Comparison of ENCODE assay signal across 1 cellular context in genomic region chr2:232633413-232634318, GRCh38.
TF ChIP-seq lines count a peak whose summit lies in the region.

EFHD1 (plus strand) TSS chr2:232633604; CDS start chr2:232633705, 101 bp downstream.

TF ChIP-seq in HepG2, 621 proteins besides CTCF, POLR2A, EP300 and RAD21 (continued from another document and continues in another):
- TF ChIP-seq UBTF (CRISPR knock-in tag; IDR thresholded peaks at IDR 0.05) = peak; percentile 86
- TF ChIP-seq RAD51 (IDR thresholded peaks at IDR 0.05; ENCODE audit: borderline replicate concordance) = no peak
- TF ChIP-seq MIER2 (CRISPR knock-in tag; IDR thresholded peaks at IDR 0.05) = no peak
- TF ChIP-seq ZNF615 (CRISPR knock-in tag; IDR thresholded peaks at IDR 0.05; ENCODE audit: borderline replicate concordance) = no peak
- peak; percentile 98 for TF ChIP-seq ZNF749 (CRISPR knock-in tag; IDR thresholded peaks at IDR 0.05; ENCODE audit: borderline replicate concordance)
- TF ChIP-seq ZNF17 (CRISPR knock-in tag; IDR thresholded peaks at IDR 0.05) = no peak
- no peak for TF ChIP-seq SIX4 (CRISPR knock-in tag; IDR thresholded peaks at IDR 0.05)
- peak; percentile 98 for TF ChIP-seq ZNF883 (CRISPR knock-in tag; IDR thresholded peaks at IDR 0.05; ENCODE audit: not compliant biosample characterization)
- TF ChIP-seq ZFY (CRISPR knock-in tag; IDR thresholded peaks at IDR 0.05) = peak; percentile 68
- no peak for TF ChIP-seq SOX6 (IDR thresholded peaks at IDR 0.05)
- no peak for TF ChIP-seq SOX6 (CRISPR knock-in tag; IDR thresholded peaks at IDR 0.05)
- TF ChIP-seq MED1 (CRISPR knock-in tag; IDR thresholded peaks at IDR 0.05) = peak; percentile 46; the same call in 1 of the 2 replicates
- TF ChIP-seq MBNL3 (CRISPR knock-in tag; conservative IDR thresholded peaks at IDR 0.05) = no peak
- peak; percentile 72; the same call in 1 of the 2 replicates for TF ChIP-seq THAP7 (CRISPR knock-in tag; IDR thresholded peaks at IDR 0.05)
- peak; percentile 88; the same call in 1 of the 2 replicates for TF ChIP-seq MLXIP (CRISPR knock-in tag; IDR thresholded peaks at IDR 0.05; ENCODE audit: borderline replicate concordance)
- TF ChIP-seq ZNF747 (CRISPR knock-in tag; IDR thresholded peaks at IDR 0.05; ENCODE audit: borderline replicate concordance) = peak; percentile 89; the same call in 1 of the 2 replicates
- peak; percentile 94 for TF ChIP-seq ZFYVE20 (CRISPR knock-in tag; IDR thresholded peaks at IDR 0.05; ENCODE audit: borderline replicate concordance, low read depth)
- TF ChIP-seq ZNF230 (CRISPR knock-in tag; IDR thresholded peaks at IDR 0.05) = peak; percentile 87
- TF ChIP-seq NBN (conservative IDR thresholded peaks at IDR 0.05) = no peak
- peak; percentile 92 for TF ChIP-seq TOPORS (CRISPR knock-in tag; IDR thresholded peaks at IDR 0.05)
- 0 out of 2 replicates have a peak, but pooled peaks have one; percentile 58 for TF ChIP-seq ZNF264 (CRISPR knock-in tag; IDR thresholded peaks at IDR 0.05)
- no peak for TF ChIP-seq ZNF775 (CRISPR knock-in tag; IDR thresholded peaks at IDR 0.05; ENCODE audit: borderline replicate concordance)
- no peak for TF ChIP-seq POLR2AphosphoS2 (IDR thresholded peaks at IDR 0.05; ENCODE audit: low read depth, low read length)
- TF ChIP-seq ZBTB14 (CRISPR knock-in tag; IDR thresholded peaks at IDR 0.05) = peak; percentile 59
- peak; percentile 89; the same call in 1 of the 2 replicates for TF ChIP-seq ZSCAN20 (CRISPR knock-in tag; IDR thresholded peaks at IDR 0.05; ENCODE audit: borderline replicate concordance)
- TF ChIP-seq FOXJ3 (CRISPR knock-in tag; IDR thresholded peaks at IDR 0.05; ENCODE audit: borderline replicate concordance) = no peak
- no peak for TF ChIP-seq TCF12 (IDR thresholded peaks at IDR 0.05)
- peak; percentile 87; the same call in 1 of the 2 replicates for TF ChIP-seq TCF12 (CRISPR knock-in tag; IDR thresholded peaks at IDR 0.05)
- no peak for TF ChIP-seq TEAD3 (CRISPR knock-in tag; optimal IDR thresholded peaks at IDR 0.05; ENCODE audit: borderline replicate concordance)
- TF ChIP-seq KLF12 (CRISPR knock-in tag; IDR thresholded peaks at IDR 0.05; ENCODE audit: borderline replicate concordance) = 0 out of 2 replicates have a peak, but pooled peaks have one; percentile 34
- TF ChIP-seq NONO (IDR thresholded peaks at IDR 0.05) = no peak
- peak; percentile 19; the same call in 1 of the 2 replicates for TF ChIP-seq NONO (CRISPR knock-in tag; conservative IDR thresholded peaks at IDR 0.05)
- peak; percentile 95 for TF ChIP-seq DZIP1 (CRISPR knock-in tag; IDR thresholded peaks at IDR 0.05)
- peak; percentile 36; the same call in 1 of the 2 replicates for TF ChIP-seq ZNF629 (CRISPR knock-in tag; conservative IDR thresholded peaks at IDR 0.05)
- no peak for TF ChIP-seq GMEB2 (CRISPR knock-in tag; IDR thresholded peaks at IDR 0.05; ENCODE audit: low read depth)
- TF ChIP-seq FUBP1 (CRISPR knock-in tag; IDR thresholded peaks at IDR 0.05; ENCODE audit: borderline replicate concordance) = no peak
- TF ChIP-seq MEIS1 (CRISPR knock-in tag; IDR thresholded peaks at IDR 0.05; ENCODE audit: borderline replicate concordance) = no peak
- TF ChIP-seq CENPX (CRISPR knock-in tag; IDR thresholded peaks at IDR 0.05) = no peak
- no peak; the same call in 1 of the 2 replicates for TF ChIP-seq RXRA (CRISPR knock-in tag; IDR thresholded peaks at IDR 0.05)
- TF ChIP-seq KLF9 (CRISPR knock-in tag; IDR thresholded peaks at IDR 0.05; ENCODE audit: low read depth) = no peak
- TF ChIP-seq SNAPC2 (CRISPR knock-in tag; IDR thresholded peaks at IDR 0.05) = no peak
- no peak for TF ChIP-seq HMGA1 (CRISPR knock-in tag; conservative IDR thresholded peaks at IDR 0.05)
- TF ChIP-seq SMARCE1 (IDR thresholded peaks at IDR 0.05; ENCODE audit: borderline replicate concordance) = no peak
- no peak for TF ChIP-seq SMYD3 (CRISPR knock-in tag; IDR thresholded peaks at IDR 0.05)
- peak; percentile 91 for TF ChIP-seq CENPT (CRISPR knock-in tag; IDR thresholded peaks at IDR 0.05; ENCODE audit: low read depth)
